ENCODE assay signal across 20 cellular contexts in the genomic region with DNA sequence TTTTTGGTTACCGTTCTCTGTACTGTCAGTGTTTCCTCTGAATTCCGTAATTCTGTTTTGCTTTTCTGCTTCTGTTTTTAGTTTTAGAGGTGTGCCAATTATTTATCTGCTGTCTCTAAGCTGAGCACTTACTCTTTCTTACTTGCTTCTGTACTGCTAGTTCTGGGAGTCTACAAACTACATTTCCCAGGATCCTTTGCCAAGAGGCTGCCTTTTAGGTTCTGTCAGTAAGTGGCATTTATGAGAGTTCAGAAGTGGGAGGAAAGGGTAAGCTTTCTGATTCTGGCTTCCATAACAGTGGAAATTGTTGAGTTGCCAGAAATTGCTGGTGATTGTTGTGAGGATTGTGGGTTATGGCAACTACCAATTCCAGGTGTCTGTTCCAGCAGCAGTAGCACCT.
DNase-seq lines count a peak whose midpoint lies in the region; ATAC-seq, FAIRE-seq and TF ChIP-seq lines count a peak whose summit lies in the region.
"Had no signal": no experiment of that assay in that cellular context is flagged by ENCODE, and none has a peak within 500 bp of the region (broad histone marks: within the 10 kb centered on the region; RNA-seq: fewer than 3 reads in every experiment).

No MANE protein-coding gene starts in this region.

- H3K4me3 Mint-ChIP-seq in activated CD4-positive, alpha-beta T cell treated with anti-CD3 and anti-CD28 coated beads, Interleukin-2, amount 10 ng/mL, durations not matched to agents 24 days and 14 days = no peak overlapping the region

- H3K79me1 ChIP-seq in H1 (ENCODE audit: low read depth, low read length) = no peaks in the 10 kb centered on the region

- no peak overlapping the region for H2BK5ac ChIP-seq in H1 (ENCODE audit: low read depth, low read length)

- no peak overlapping the region for H3K4me2 ChIP-seq in H1 (ENCODE audit: insufficient read depth in 1 of 2, low read depth in 2 of 2, low read length in 2 of 2)

- H3K27ac ChIP-seq in H1 (ENCODE audit: low read depth, low read length) (no peak overlapping the region), small intestine (ENCODE audit: low read depth in 1 of 2, low read length in 1 of 2) (no peak overlapping the region)
- H3K27ac ChIP-seq: C4-2B had no signal

- no peak overlapping the region for H3K18ac ChIP-seq in H1 (ENCODE audit: extremely low read depth, low read length)

- H3K27me3 Mint-ChIP-seq in activated CD4-positive, alpha-beta T cell treated with anti-CD3 and anti-CD28 coated beads, Interleukin-2, amount 10 ng/mL, durations not matched to agents 24 days and 14 days = peaks cover 10% of the 10 kb centered on the region

- TF ChIP-seq CTCF in H1 (IDR thresholded peaks at IDR 0.05; ENCODE audit: control extremely low read depth in 1 of 3, insufficient read depth in 1 of 3, low read depth in 1 of 3, low read length in 3 of 3) = no peak

- H3K4me3 ChIP-seq in H1 (ENCODE audit: extremely low read depth in 1 of 4, insufficient read depth in 2 of 4, low read depth in 3 of 4, low read length in 4 of 4) (no peak overlapping the region), small intestine (ENCODE audit: low read depth in 1 of 2, low read length in 2 of 2) (no peak overlapping the region)

- DNase-seq in activated CD4-positive, alpha-beta T cell treated with anti-CD3 and anti-CD28 coated beads, Interleukin-2, amount 10 ng/mL, durations not matched to agents 24 days and 14 days = no peak
- no peak for DNase-seq in activated CD4-positive, alpha-beta T cell treated with anti-CD3 and anti-CD28 coated beads, Interleukin-2, amount 50 U/mL, for 4 hours
- DNase-seq in H54 (ENCODE audit: insufficient read length, low spot score) (no peak), OCI-M1 (lab: John Stamatoyannopoulos, UW) (peak; percentile 20), H1 (ENCODE audit: low read depth in 1 of 2, low spot score in 2 of 2) (no peak), small intestine (no peak)
- DNase-seq: ACHN, GDM1, Karpas-422, MM.1S, NCI-H1105 treated with DMSO at 0.1 percent for 48 hours, NCI-H1694 treated with DMSO at 0.1 percent for 48 hours, PC-3, RPMI8226, SHP77 treated with DMSO at 0.1 percent for 48 hours, T-helper 1 cell had no signal

- no peak overlapping the region for H2BK15ac ChIP-seq in H1 (ENCODE audit: low read length)

- no peak for TF ChIP-seq RAD21 in H1 (IDR thresholded peaks at IDR 0.05 in 1 of 2, conservative IDR thresholded peaks at IDR 0.05 in 1 of 2; ENCODE audit: low read depth in 2 of 2, low read length in 2 of 2)

- TF ChIP-seq POLR2A in H54 (IDR thresholded peaks at IDR 0.05; ENCODE audit: low read depth, low read length) = no peak
- no peak for TF ChIP-seq POLR2A in H1 (IDR thresholded peaks at IDR 0.05; ENCODE audit: control extremely low read depth in 1 of 2, low read depth in 2 of 2, low read length in 2 of 2)

- TF ChIP-seq EP300 in H1 (IDR thresholded peaks at IDR 0.05; ENCODE audit: borderline replicate concordance in 1 of 2, low read depth in 2 of 2, low read length in 2 of 2) = no peak

- H2BK120ac ChIP-seq in H1 (replicated peaks; ENCODE audit: low read depth, low read length) = no peak overlapping the region

- no peak overlapping the region for H3K14ac ChIP-seq in H1 (ENCODE audit: insufficient read length)

- no peaks in the 10 kb centered on the region for H3K36me3 Mint-ChIP-seq in activated CD4-positive, alpha-beta T cell treated with anti-CD3 and anti-CD28 coated beads, Interleukin-2, amount 10 ng/mL, durations not matched to agents 24 days and 14 days (ENCODE audit: low read depth)

- no peak for ATAC-seq in HG02938 (IDR thresholded peaks at IDR 0.05; ENCODE audit: unreplicated experiment)
- ATAC-seq: HCT116, PC-3, SK-N-SH treated with all-trans-retinoic acid at 6 μM for 48 hours had no signal

- H2BK20ac ChIP-seq in H1 (ENCODE audit: low read length) = no peak overlapping the region

- H3K4ac ChIP-seq in H1 (replicated peaks; ENCODE audit: insufficient read length, low read depth, low read length) = no peak overlapping the region

- H4K91ac ChIP-seq in H1 (replicated peaks; ENCODE audit: insufficient read length, low read length) = no peak overlapping the region

- intact Hi-C loops in activated CD4-positive, alpha-beta T cell treated with anti-CD3 and anti-CD28 coated beads, Interleukin-2, amount 10 ng/mL, durations not matched to agents 24 days and 14 days (cut with micrococcal nuclease) = no loop called here

- no peak overlapping the region for H3K56ac ChIP-seq in H1 (replicated peaks; ENCODE audit: insufficient read length, low read depth, low read length)

- H3K23ac ChIP-seq in H1 (ENCODE audit: insufficient read length) = no peak overlapping the region

- CTCF ChIA-PET in H1 (lab: Charles Lee; ENCODE audit: partially characterized antibody) = no interaction called here

- no peaks in the 10 kb centered on the region for H3K4me1 ChIP-seq in H1 (replicated peaks in 1 of 4; ENCODE audit: control insufficient read depth in 3 of 4, insufficient read depth in 4 of 4, low read length in 3 of 4)
- H3K4me1 ChIP-seq in small intestine (ENCODE audit: control insufficient read depth in 2 of 2, insufficient read depth in 1 of 2, low read depth in 1 of 2, low read length in 1 of 2) = no peaks in the 10 kb centered on the region

- H2AFZ ChIP-seq in H1 (ENCODE audit: low read length) = no peak overlapping the region

- no peaks in the 10 kb centered on the region for H3K23me2 ChIP-seq in H1 (ENCODE audit: low read depth, low read length)

- H3K27me3 ChIP-seq in H1 (replicated peaks in 1 of 4; ENCODE audit: control insufficient read depth in 3 of 4, extremely low read depth in 1 of 4, insufficient read depth in 3 of 4, low read length in 3 of 4) (no peaks in the 10 kb centered on the region), small intestine (ENCODE audit: control insufficient read depth in 2 of 2, insufficient read depth in 2 of 2, low read length in 2 of 2) (no peaks in the 10 kb centered on the region)

- H3K79me2 ChIP-seq in H1 (ENCODE audit: control insufficient read depth in 1 of 2, insufficient read depth in 2 of 2, low read length in 2 of 2) = no peaks in the 10 kb centered on the region

- H3K36me3 ChIP-seq in H1 (ENCODE audit: control insufficient read depth in 2 of 4, insufficient read depth in 4 of 4, low read length in 3 of 4) (no peaks in the 10 kb centered on the region), small intestine (ENCODE audit: control insufficient read depth in 2 of 2, insufficient read depth in 2 of 2, low read length in 2 of 2) (no peaks in the 10 kb centered on the region)

- no peak overlapping the region for H4K5ac ChIP-seq in H1 (ENCODE audit: insufficient read length, low read depth, low read length)

- H3K9me3 Mint-ChIP-seq in activated CD4-positive, alpha-beta T cell treated with anti-CD3 and anti-CD28 coated beads, Interleukin-2, amount 10 ng/mL, durations not matched to agents 24 days and 14 days = peaks cover 4% of the 10 kb centered on the region

- no peak overlapping the region for H3K9ac ChIP-seq in H1 (replicated peaks in 1 of 4; ENCODE audit: extremely low read depth in 1 of 4, low read depth in 3 of 4, low read length in 3 of 4)

- peaks cover 9% of the 10 kb centered on the region for H3K4me1 Mint-ChIP-seq in activated CD4-positive, alpha-beta T cell treated with anti-CD3 and anti-CD28 coated beads, Interleukin-2, amount 10 ng/mL, durations not matched to agents 24 days and 14 days

- WGBS in H1 (ENCODE audit: extremely low coverage in 1 of 2, insufficient coverage in 1 of 2, insufficient read length in 1 of 2, insufficient replicate concordance in 2 of 2, low coverage in 1 of 2, low lambda C conversion rate in 2 of 2, missing lambda C conversion rate in 1 of 2), 2 experiments = 82% methylated on average over 2 of the region's 2 CpGs; no CpG with 5 or more reads in 1 of the 2 experiments
- WGBS in small intestine, 3 donors = 79 to 93% (median 87%) methylated on average over 2 of the region's 2 CpGs

- no peak overlapping the region for H2BK12ac ChIP-seq in H1 (ENCODE audit: low read depth, low read length)

- peak overlapping the region; percentile 7 for H3K27ac Mint-ChIP-seq in activated CD4-positive, alpha-beta T cell treated with anti-CD3 and anti-CD28 coated beads, Interleukin-2, amount 10 ng/mL, durations not matched to agents 24 days and 14 days

- no peak overlapping the region for H4K8ac ChIP-seq in H1 (ENCODE audit: extremely low read depth, insufficient read depth, low read length)

- H3K9me3 ChIP-seq in H1 (ENCODE audit: insufficient read depth in 2 of 2, low read depth in 1 of 2, low read length in 1 of 2) (no peaks in the 10 kb centered on the region), small intestine (ENCODE audit: control insufficient read depth, low read depth) (no peaks in the 10 kb centered on the region)

- H4K20me1 ChIP-seq in H1 (replicated peaks in 1 of 2; ENCODE audit: control insufficient read depth in 1 of 2, insufficient read depth in 2 of 2, low read length in 2 of 2) = no peaks in the 10 kb centered on the region

- peak; percentile 50 for FAIRE-seq in H54 (lab: Jason Lieb, UNC)
- FAIRE-seq in H1 (lab: Jason Lieb, UNC) = no peak
- no peak for FAIRE-seq in small intestine (lab: Jason Lieb, UNC)

- H2AK5ac ChIP-seq in H1 (ENCODE audit: low read depth, low read length) = no peak overlapping the region

- POLR2A ChIA-PET in H1 (lab: Charles Lee; ENCODE audit: partially characterized antibody) = no interaction called here

TF ChIP-seq in H1, 55 proteins besides CTCF, POLR2A, EP300 and RAD21:
- TF ChIP-seq YY1 (IDR thresholded peaks at IDR 0.05; ENCODE audit: low read depth, low read length) (no peak), SIX5 (IDR thresholded peaks at IDR 0.05; ENCODE audit: low read depth, low read length) (peak; percentile 37)
